Comparison of ENCODE assay signal across 1 cellular context in the genomic region with DNA sequence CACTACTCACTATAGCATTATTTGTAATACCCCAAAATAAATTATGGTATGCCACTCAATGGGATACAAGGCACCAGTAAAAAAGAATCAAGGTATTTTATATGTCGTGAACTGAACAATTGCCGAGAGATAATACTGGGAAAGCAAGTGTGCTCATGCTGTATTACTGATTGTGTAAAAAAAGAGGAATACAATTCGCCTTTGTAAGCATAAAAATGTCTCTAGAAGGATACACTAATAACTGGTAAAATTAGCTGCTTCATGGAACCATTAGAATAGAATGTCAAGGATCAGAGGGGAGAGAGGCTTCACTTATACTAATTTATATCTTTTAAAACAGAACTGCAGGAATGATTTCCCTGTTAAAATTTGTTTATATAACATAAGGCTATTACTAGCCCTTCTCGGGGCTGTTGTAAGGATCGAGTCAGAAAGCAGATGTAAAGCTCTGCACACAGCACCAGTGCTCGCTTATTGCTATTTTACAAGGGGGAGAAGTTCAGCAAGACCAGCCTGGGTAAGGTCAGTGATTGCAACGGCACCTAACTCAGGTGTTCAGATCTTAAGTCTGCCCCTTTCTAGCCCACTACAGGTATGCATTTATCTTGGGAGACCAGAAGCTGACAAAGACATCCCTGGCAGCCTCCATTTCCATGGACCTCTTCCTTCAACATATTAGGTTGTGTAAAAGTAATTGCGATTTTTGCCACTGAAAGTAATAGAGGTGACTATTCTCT.
A peak's percentile ranks its signal among the peaks of the same experiment; 100 is the strongest.
TF ChIP-seq lines count a peak whose summit lies in the region.

No MANE protein-coding gene starts in this region.

TF ChIP-seq in HepG2, 621 proteins besides CTCF, POLR2A, EP300 and RAD21:
- TF ChIP-seq MAFK (conservative IDR thresholded peaks at IDR 0.05 in 1 of 2, IDR thresholded peaks at IDR 0.05 in 1 of 2; ENCODE audit: low read length in 2 of 2) (peak; percentile 49 to 72; a peak in 3 of 4 replicates), CHD2 (IDR thresholded peaks at IDR 0.05; ENCODE audit: low read depth, low read length) (no peak), TFE3 (CRISPR knock-in tag; IDR thresholded peaks at IDR 0.05) (no peak), MAFF (IDR thresholded peaks at IDR 0.05; ENCODE audit: low read depth, low read length) (peak; percentile 65; the same call in 1 of the 2 replicates)
